8 cellular contexts compared by ENCODE assay signal in genomic region chr7:143837223-143837622, GRCh38.
A peak's percentile ranks its signal among the peaks of the same experiment; 100 is the strongest.
DNase-seq lines count a peak whose midpoint lies in the region; ATAC-seq and TF ChIP-seq lines count a peak whose summit lies in the region.
"Not testable (repeated sequence)": the region's sequence is repeated elsewhere in the genome, so short reads cannot be mapped to it uniquely, and the experiment has no call there.

No MANE protein-coding gene starts in this region.

- not testable (repeated sequence) for H3K27me3 ChIP-seq in A673 (replicated peaks; ENCODE audit: insufficient read depth, low read depth, low read length, poor library complexity); MG63; colonic mucosa

- intact Hi-C loops in A673 (cut with micrococcal nuclease; ENCODE audit: unreplicated experiment); colonic mucosa (cut with DNase I): not testable (repeated sequence)

- H3K4me3 Mint-ChIP-seq in memory B cell: peak overlapping the region; percentile 56

- peak overlapping the region; percentile 26 for H3K4me3 ChIP-seq in A673 (ENCODE audit: low read depth, low read length, poor library complexity, severe bottlenecking)
- not testable (repeated sequence) for H3K4me3 ChIP-seq in MG63, colonic mucosa

- not testable (repeated sequence) for H3K27me3 Mint-ChIP-seq in memory B cell

- H3K4me1 ChIP-seq in A673 (ENCODE audit: insufficient read depth, low read length, poor library complexity, severe bottlenecking); colonic mucosa: not testable (repeated sequence)

- not testable (repeated sequence) for H3K36me3 Mint-ChIP-seq in memory B cell

- H3K9me3 Mint-ChIP-seq in memory B cell: not testable (repeated sequence)

- CTCF ChIA-PET in A673 (lab: Charles Lee): not testable (repeated sequence)

- not testable (repeated sequence) for H3K9me3 ChIP-seq in A673 (ENCODE audit: low read depth, low read length, poor library complexity, severe bottlenecking); MG63; colonic mucosa

- H3K27ac ChIP-seq in A673 (ENCODE audit: low read depth, low read length, poor library complexity, severe bottlenecking); colonic mucosa: not testable (repeated sequence)

- TF ChIP-seq CTCF in A673 (conservative IDR thresholded peaks at IDR 0.05; ENCODE audit: low read depth, low read length) (0 out of 2 replicates have a peak, but pooled peaks have one; percentile 32), colonic mucosa (IDR thresholded peaks at IDR 0.05) (peak; percentile 64)

- not testable (repeated sequence) for BruUV-seq in A673 (replicated peaks; lab: Mats Ljungman, UMichigan)

- not testable (repeated sequence) for DNase-seq in A673 (ENCODE audit: low spot score)
- DNase-seq in MG63 (peak; percentile 73), colonic mucosa (peak; percentile 95), memory B cell (ENCODE audit: low spot score in 2 of 2) (peak; percentile 96 to 100)
- peak; percentile 92 for DNase-seq in activated CD8-positive, alpha-beta memory T cell treated with anti-CD3 and anti-CD28 coated beads, Interleukin-2, amount 50 U/mL, for 24 hours (ENCODE audit: extremely low read depth)
- peak; percentile 96 for DNase-seq in stimulated activated CD4-positive, alpha-beta T cell treated with anti-CD3 and anti-CD28 coated beads, Interleukin-4, amount 100 ng/mL, for 24 hours

- ATAC-seq in GM18909 (IDR thresholded peaks at IDR 0.05; ENCODE audit: poor library complexity, unreplicated experiment): peak; percentile 69
- ATAC-seq in HG02852 (IDR thresholded peaks at IDR 0.05; ENCODE audit: unreplicated experiment): peak; percentile 58
- ATAC-seq in memory B cell (ENCODE audit: low read depth): peak; percentile 56

- not testable (repeated sequence) for H3K4me1 Mint-ChIP-seq in memory B cell

- not testable (repeated sequence) for H3K27ac Mint-ChIP-seq in memory B cell

- H3K36me3 ChIP-seq in A673 (ENCODE audit: insufficient read depth, low read length, poor library complexity, severe bottlenecking); MG63; colonic mucosa: not testable (repeated sequence)

- not testable (repeated sequence) for H3K9ac ChIP-seq in colonic mucosa (ENCODE audit: low read depth in 2 of 2, low read length in 2 of 2)

- POLR2A ChIA-PET in A673 (lab: Charles Lee; ENCODE audit: low non-redundant PET): not testable (repeated sequence)
